Comparison of ENCODE assay signal across 1 cellular context in the genomic region with DNA sequence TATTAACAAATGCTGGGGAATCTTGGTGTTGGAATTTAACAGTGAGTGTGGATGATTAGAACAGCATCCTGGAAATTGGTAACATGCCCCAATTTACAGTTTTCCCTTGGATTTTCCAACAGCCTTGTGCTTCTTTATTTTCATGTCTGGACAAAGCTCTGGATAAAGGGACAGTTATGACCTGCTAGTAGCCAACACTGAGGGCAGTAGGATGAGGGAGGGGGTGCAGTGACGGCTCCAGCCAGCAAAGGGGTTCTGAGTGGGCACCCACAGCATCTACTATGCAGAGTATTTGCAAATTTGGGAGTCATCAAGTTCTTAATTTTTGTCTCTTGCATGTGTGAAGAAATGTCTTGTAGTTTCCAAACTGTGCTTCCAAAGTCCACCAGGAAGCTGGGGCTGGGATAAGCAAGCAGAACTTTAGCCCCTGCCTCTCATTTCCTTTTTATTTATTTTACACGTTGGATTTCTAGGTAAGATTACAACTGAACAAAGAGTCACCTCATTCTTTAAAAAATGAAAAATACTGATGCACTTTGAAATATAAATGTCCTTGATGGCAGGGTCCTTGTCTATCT.
TF ChIP-seq lines count a peak whose summit lies in the region.

No MANE protein-coding gene starts in this region.

TF ChIP-seq in HepG2, 621 proteins besides CTCF, POLR2A, EP300 and RAD21 (continued from another document and continues in another):
- TF ChIP-seq, protein P1, sequence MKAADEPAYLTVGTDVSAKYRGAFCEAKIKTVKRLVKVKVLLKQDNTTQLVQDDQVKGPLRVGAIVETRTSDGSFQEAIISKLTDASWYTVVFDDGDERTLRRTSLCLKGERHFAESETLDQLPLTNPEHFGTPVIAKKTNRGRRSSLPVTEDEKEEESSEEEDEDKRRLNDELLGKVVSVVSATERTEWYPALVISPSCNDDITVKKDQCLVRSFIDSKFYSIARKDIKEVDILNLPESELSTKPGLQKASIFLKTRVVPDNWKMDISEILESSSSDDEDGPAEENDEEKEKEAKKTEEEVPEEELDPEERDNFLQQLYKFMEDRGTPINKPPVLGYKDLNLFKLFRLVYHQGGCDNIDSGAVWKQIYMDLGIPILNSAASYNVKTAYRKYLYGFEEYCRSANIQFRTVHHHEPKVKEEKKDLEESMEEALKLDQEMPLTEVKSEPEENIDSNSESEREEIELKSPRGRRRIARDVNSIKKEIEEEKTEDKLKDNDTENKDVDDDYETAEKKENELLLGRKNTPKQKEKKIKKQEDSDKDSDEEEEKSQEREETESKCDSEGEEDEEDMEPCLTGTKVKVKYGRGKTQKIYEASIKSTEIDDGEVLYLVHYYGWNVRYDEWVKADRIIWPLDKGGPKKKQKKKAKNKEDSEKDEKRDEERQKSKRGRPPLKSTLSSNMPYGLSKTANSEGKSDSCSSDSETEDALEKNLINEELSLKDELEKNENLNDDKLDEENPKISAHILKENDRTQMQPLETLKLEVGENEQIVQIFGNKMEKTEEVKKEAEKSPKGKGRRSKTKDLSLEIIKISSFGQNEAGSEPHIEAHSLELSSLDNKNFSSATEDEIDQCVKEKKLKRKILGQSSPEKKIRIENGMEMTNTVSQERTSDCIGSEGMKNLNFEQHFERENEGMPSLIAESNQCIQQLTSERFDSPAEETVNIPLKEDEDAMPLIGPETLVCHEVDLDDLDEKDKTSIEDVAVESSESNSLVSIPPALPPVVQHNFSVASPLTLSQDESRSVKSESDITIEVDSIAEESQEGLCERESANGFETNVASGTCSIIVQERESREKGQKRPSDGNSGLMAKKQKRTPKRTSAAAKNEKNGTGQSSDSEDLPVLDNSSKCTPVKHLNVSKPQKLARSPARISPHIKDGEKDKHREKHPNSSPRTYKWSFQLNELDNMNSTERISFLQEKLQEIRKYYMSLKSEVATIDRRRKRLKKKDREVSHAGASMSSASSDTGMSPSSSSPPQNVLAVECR (CRISPR knock-in tag; IDR thresholded peaks at IDR 0.05; ENCODE audit: borderline replicate concordance) = peak; percentile 15; the same call in 1 of the 2 replicates
- TF ChIP-seq GATAD2A (CRISPR knock-in tag; IDR thresholded peaks at IDR 0.05) = peak; percentile 87
- 0 out of 2 replicates have a peak, but pooled peaks have one; percentile 72 for TF ChIP-seq SIX1 (CRISPR knock-in tag; IDR thresholded peaks at IDR 0.05; ENCODE audit: borderline replicate concordance)
- TF ChIP-seq, protein P2, sequence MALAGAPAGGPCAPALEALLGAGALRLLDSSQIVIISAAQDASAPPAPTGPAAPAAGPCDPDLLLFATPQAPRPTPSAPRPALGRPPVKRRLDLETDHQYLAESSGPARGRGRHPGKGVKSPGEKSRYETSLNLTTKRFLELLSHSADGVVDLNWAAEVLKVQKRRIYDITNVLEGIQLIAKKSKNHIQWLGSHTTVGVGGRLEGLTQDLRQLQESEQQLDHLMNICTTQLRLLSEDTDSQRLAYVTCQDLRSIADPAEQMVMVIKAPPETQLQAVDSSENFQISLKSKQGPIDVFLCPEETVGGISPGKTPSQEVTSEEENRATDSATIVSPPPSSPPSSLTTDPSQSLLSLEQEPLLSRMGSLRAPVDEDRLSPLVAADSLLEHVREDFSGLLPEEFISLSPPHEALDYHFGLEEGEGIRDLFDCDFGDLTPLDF (CRISPR knock-in tag; IDR thresholded peaks at IDR 0.05) = no peak
- TF ChIP-seq SYNCRIP (IDR thresholded peaks at IDR 0.05; ENCODE audit: insufficient read depth, low read depth, low read length) = no peak
- TF ChIP-seq ZNF567 (CRISPR knock-in tag; IDR thresholded peaks at IDR 0.05; ENCODE audit: borderline replicate concordance) = no peak
- no peak for TF ChIP-seq ZNF713 (CRISPR knock-in tag; IDR thresholded peaks at IDR 0.05)
- TF ChIP-seq ZBTB49 (CRISPR knock-in tag; IDR thresholded peaks at IDR 0.05; ENCODE audit: borderline replicate concordance) = no peak
- no peak; the same call in 1 of the 2 replicates for TF ChIP-seq NCOA1 (CRISPR knock-in tag; IDR thresholded peaks at IDR 0.05)
- TF ChIP-seq CREB1 (IDR thresholded peaks at IDR 0.05) = no peak
- peak; percentile 60 for TF ChIP-seq CREB1 (CRISPR knock-in tag; IDR thresholded peaks at IDR 0.05)
- no peak for TF ChIP-seq ARNT2 (CRISPR knock-in tag; IDR thresholded peaks at IDR 0.05; ENCODE audit: low read depth)
- no peak for TF ChIP-seq ZNF597 (CRISPR knock-in tag; IDR thresholded peaks at IDR 0.05)
- TF ChIP-seq ZNF280D (CRISPR knock-in tag; IDR thresholded peaks at IDR 0.05) = no peak
- no peak for TF ChIP-seq ZNF644 (CRISPR knock-in tag; IDR thresholded peaks at IDR 0.05; ENCODE audit: low read depth)
- 0 out of 2 replicates have a peak, but pooled peaks have one; percentile 29 for TF ChIP-seq MAX (IDR thresholded peaks at IDR 0.05)
- no peak for TF ChIP-seq HOXA9 (CRISPR knock-in tag; IDR thresholded peaks at IDR 0.05; ENCODE audit: borderline replicate concordance)
- no peak for TF ChIP-seq GABPA (IDR thresholded peaks at IDR 0.05; ENCODE audit: low read depth, low read length)
- TF ChIP-seq GABPA (CRISPR knock-in tag; IDR thresholded peaks at IDR 0.05; ENCODE audit: low read depth) = peak; percentile 57
- no peak for TF ChIP-seq ZNF737 (CRISPR knock-in tag; IDR thresholded peaks at IDR 0.05; ENCODE audit: borderline replicate concordance)
- 0 out of 2 replicates have a peak, but pooled peaks have one; percentile 27 for TF ChIP-seq SMYD3 (CRISPR knock-in tag; IDR thresholded peaks at IDR 0.05)
- no peak for TF ChIP-seq ZNF709 (CRISPR knock-in tag; IDR thresholded peaks at IDR 0.05)
- 0 out of 2 replicates have a peak, but pooled peaks have one; percentile 17 for TF ChIP-seq SP4 (CRISPR knock-in tag; IDR thresholded peaks at IDR 0.05)
- TF ChIP-seq MXD1 (CRISPR knock-in tag; IDR thresholded peaks at IDR 0.05) = no peak
- TF ChIP-seq DR1 (CRISPR knock-in tag; IDR thresholded peaks at IDR 0.05) = no peak
- TF ChIP-seq, protein P3, sequence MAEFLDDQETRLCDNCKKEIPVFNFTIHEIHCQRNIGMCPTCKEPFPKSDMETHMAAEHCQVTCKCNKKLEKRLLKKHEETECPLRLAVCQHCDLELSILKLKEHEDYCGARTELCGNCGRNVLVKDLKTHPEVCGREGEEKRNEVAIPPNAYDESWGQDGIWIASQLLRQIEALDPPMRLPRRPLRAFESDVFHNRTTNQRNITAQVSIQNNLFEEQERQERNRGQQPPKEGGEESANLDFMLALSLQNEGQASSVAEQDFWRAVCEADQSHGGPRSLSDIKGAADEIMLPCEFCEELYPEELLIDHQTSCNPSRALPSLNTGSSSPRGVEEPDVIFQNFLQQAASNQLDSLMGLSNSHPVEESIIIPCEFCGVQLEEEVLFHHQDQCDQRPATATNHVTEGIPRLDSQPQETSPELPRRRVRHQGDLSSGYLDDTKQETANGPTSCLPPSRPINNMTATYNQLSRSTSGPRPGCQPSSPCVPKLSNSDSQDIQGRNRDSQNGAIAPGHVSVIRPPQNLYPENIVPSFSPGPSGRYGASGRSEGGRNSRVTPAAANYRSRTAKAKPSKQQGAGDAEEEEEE (CRISPR knock-in tag; IDR thresholded peaks at IDR 0.05; ENCODE audit: borderline replicate concordance) = no peak
- TF ChIP-seq THAP9 (CRISPR knock-in tag; IDR thresholded peaks at IDR 0.05; ENCODE audit: borderline replicate concordance) = no peak
- TF ChIP-seq ZHX1 (CRISPR knock-in tag; IDR thresholded peaks at IDR 0.05; ENCODE audit: low read depth) = no peak
- TF ChIP-seq ZNF703 (CRISPR knock-in tag; IDR thresholded peaks at IDR 0.05; ENCODE audit: borderline replicate concordance) = no peak
- TF ChIP-seq MTF2 (CRISPR knock-in tag; IDR thresholded peaks at IDR 0.05; ENCODE audit: borderline replicate concordance) = no peak
- no peak for TF ChIP-seq ZNF589 (CRISPR knock-in tag; conservative IDR thresholded peaks at IDR 0.05)
- no peak for TF ChIP-seq MTA1 (CRISPR knock-in tag; IDR thresholded peaks at IDR 0.05; ENCODE audit: borderline replicate concordance)
- peak; percentile 77 for TF ChIP-seq ISL2 (CRISPR knock-in tag; IDR thresholded peaks at IDR 0.05)
- no peak for TF ChIP-seq SIN3A (IDR thresholded peaks at IDR 0.05; ENCODE audit: borderline replicate concordance, low read depth, low read length)
- TF ChIP-seq HIVEP1 (CRISPR knock-in tag; IDR thresholded peaks at IDR 0.05) = no peak
